Comparison of ENCODE assay signal across 24 cellular contexts in the genomic region with DNA sequence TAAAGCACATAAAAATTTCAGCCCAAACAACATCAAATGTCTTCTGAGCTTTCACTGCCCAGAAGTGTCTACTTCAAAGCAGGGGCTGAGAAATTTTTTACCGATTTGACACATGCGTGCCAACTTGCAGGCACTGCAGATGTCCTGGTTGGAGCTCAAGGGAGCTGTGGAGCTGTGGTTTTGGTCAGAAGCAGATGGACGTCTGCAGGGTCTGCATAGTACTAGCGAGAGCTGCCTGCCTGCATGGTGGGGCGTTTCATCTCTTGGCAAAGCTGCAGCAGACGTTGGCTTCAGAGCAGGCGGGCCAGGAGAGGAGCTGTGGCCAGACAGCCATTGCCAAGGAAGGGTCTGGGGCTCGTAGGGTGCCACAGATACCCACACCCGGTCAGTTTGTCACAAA.
"Had no signal": no experiment of that assay in that cellular context is flagged by ENCODE, and none has a peak within 500 bp of the region (broad histone marks: within the 10 kb centered on the region; RNA-seq: fewer than 3 reads in every experiment).

No MANE protein-coding gene starts in this region.

- H3K36me3 Mint-ChIP-seq: immature natural killer cell; naive thymus-derived CD8-positive, alpha-beta T cell had no signal

- H3K27me3 ChIP-seq: esophagus squamous epithelium, pancreas, suprapubic skin, transverse colon had no signal

- DNase-seq: central memory CD4-positive, alpha-beta T cell; effector memory CD4-positive, alpha-beta T cell; erythroblast; esophagus squamous epithelium; foreskin melanocyte; hypothalamus; immature natural killer cell; mesendoderm; nephron progenitor cell; occipital lobe; pancreas; retina; stimulated activated CD4-positive, alpha-beta T cell treated with anti-CD3 and anti-CD28 coated beads, Interleukin-12 subunit alpha, Interleukin-12 subunit beta, amount 100 ng/mL, for 4 hours; stimulated activated CD4-positive, alpha-beta T cell treated with anti-CD3 and anti-CD28 coated beads, Interleukin-1b, Interleukin-23, amount 100 ng/mL, for 48 hours; stimulated activated CD4-positive, alpha-beta T cell treated with anti-CD3 and anti-CD28 coated beads, Interleukin-4, amount 100 ng/mL, for 1 hour; stimulated activated CD8-positive, alpha-beta memory T cell treated with anti-CD3 and anti-CD28 coated beads, Interleukin-4, amount 100 ng/mL, for 48 hours; stimulated activated naive CD4-positive, alpha-beta T cell; stimulated activated naive CD8-positive, alpha-beta T cell treated with anti-CD3 and anti-CD28 coated beads, Interleukin-15, amount 100 ng/mL, for 72 hours; transverse colon had no signal

- H3K4me3 ChIP-seq: esophagus squamous epithelium, pancreas, smooth muscle cell, suprapubic skin, transverse colon had no signal

- H3K27ac ChIP-seq: esophagus squamous epithelium, pancreas, suprapubic skin, transverse colon had no signal

- H3K27ac Mint-ChIP-seq: dendritic cell treated with granulocyte-macrophage colony-stimulating factor and Interleukin-4, amounts not matched to agents 40 ng/mL and 50 ng/mL, for 4 days; immature natural killer cell; naive thymus-derived CD8-positive, alpha-beta T cell; nephron progenitor cell; stimulated activated naive CD8-positive, alpha-beta T cell treated with anti-CD3 and anti-CD28 coated beads, Interleukin-15, amount 100 ng/mL, for 72 hours had no signal

- H3K27me3 Mint-ChIP-seq: dendritic cell treated with granulocyte-macrophage colony-stimulating factor and Interleukin-4, amounts not matched to agents 40 ng/mL and 50 ng/mL, for 4 days; stimulated activated naive CD8-positive, alpha-beta T cell treated with anti-CD3 and anti-CD28 coated beads, Interleukin-15, amount 100 ng/mL, for 72 hours had no signal

- H3K4me2 ChIP-seq: smooth muscle cell had no signal

- H3K4me1 Mint-ChIP-seq: immature natural killer cell; naive thymus-derived CD8-positive, alpha-beta T cell; stimulated activated naive CD8-positive, alpha-beta T cell treated with anti-CD3 and anti-CD28 coated beads, Interleukin-15, amount 100 ng/mL, for 72 hours had no signal

- H3K4me3 Mint-ChIP-seq: dendritic cell treated with granulocyte-macrophage colony-stimulating factor and Interleukin-4, amounts not matched to agents 40 ng/mL and 50 ng/mL, for 4 days; immature natural killer cell; naive thymus-derived CD8-positive, alpha-beta T cell; nephron progenitor cell; stimulated activated naive CD8-positive, alpha-beta T cell treated with anti-CD3 and anti-CD28 coated beads, Interleukin-15, amount 100 ng/mL, for 72 hours had no signal

- H3K9me3 ChIP-seq: esophagus squamous epithelium, pancreas, suprapubic skin had no signal

- ATAC-seq: naive thymus-derived CD8-positive, alpha-beta T cell; pancreas; sciatic nerve; stimulated activated naive CD8-positive, alpha-beta T cell treated with anti-CD3 and anti-CD28 coated beads, Interleukin-15, amount 100 ng/mL, for 72 hours had no signal

- H3K36me3 ChIP-seq: esophagus squamous epithelium, pancreas, suprapubic skin, transverse colon had no signal

- H3K4me1 ChIP-seq: esophagus squamous epithelium, pancreas, suprapubic skin, transverse colon had no signal
